In the genomic region with DNA sequence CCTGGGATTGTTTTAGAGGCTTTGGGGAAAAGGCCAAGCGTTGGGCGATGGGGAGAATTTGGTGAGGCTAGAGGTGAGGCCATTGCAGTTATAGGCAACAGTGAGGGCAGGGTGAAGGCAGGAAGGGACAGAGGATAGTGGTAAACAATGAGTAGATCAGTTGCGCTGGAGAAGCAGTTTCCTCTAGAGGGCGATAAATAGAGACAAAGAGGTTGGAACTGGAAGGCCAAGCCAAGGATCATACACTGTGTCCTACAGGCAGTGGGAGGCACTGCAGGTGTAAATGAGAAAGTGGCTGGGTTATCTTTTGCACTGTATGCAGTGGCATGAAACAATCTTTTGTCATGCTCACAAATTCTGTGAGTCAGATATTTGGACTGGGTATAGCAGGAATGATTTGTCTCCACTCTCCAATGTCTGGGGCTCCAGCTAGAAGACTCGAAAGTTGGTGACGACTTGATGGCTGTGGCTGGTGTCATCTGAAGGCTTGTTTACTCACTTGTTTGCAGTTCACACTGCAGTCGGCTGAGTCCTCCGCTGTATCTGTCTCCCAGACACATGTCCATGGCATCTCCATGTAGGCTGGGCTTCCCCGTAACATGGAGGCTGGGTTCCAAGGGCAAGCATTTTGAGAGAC, we compare ENCODE assay signal across 8 cellular contexts.
DNase-seq lines count a peak whose midpoint lies in the region; ATAC-seq, FAIRE-seq and TF ChIP-seq lines count a peak whose summit lies in the region.

No MANE protein-coding gene starts in this region.

- FAIRE-seq in bronchial epithelial cell (lab: Jason Lieb, UNC) = peak; percentile 96

- H4K20me1 ChIP-seq in GM23248 (ENCODE audit: insufficient read depth) (no peaks in the 10 kb centered on the region), OCI-LY7 (ENCODE audit: insufficient read depth, low read length) (no peaks in the 10 kb centered on the region)

- intact Hi-C loops in OCI-LY7 (cut with micrococcal nuclease; ENCODE audit: unreplicated experiment) (no loop called here), mucosa of descending colon (cut with DNase I, micrococcal nuclease) (no loop called here)

- ATAC-seq in mucosa of descending colon = peak; percentile 87

- H3K27ac ChIP-seq in GM23248 = no peak overlapping the region
- no peak overlapping the region for H3K27ac ChIP-seq in OCI-LY7 (ENCODE audit: low read depth, low read length, poor library complexity, severe bottlenecking)

- H3K4me2 ChIP-seq in GM23248 (ENCODE audit: unreplicated experiment) = no peak overlapping the region
- H3K4me2 ChIP-seq in OCI-LY7 (ENCODE audit: low read length) = no peak overlapping the region

- in situ Hi-C loops in GM23248 (cut with MboI) = no loop called here

- peak; percentile 10 to 29 (median 17) for DNase-seq in stimulated activated CD4-positive, alpha-beta T cell treated with anti-CD3 and anti-CD28 coated beads, Interleukin-12 subunit alpha, Interleukin-12 subunit beta, amount 100 ng/mL, for 48 hours (ENCODE audit: low read depth in 2 of 3, low spot score in 1 of 3)
- DNase-seq in stimulated activated CD4-positive, alpha-beta T cell treated with anti-CD3 and anti-CD28 coated beads, Interleukin-4, amount 100 ng/mL, for 1 hour = no peak
- DNase-seq in GM23248 (peak; percentile 83), HuH-7 (ENCODE audit: low spot score) (peak; percentile 78), OCI-LY7 (ENCODE audit: low spot score) (peak; percentile 64), bronchial epithelial cell (ENCODE audit: low read depth) (peak; percentile 85), mucosa of descending colon (peak in 1 of 3 donors; percentile 20), hypothalamus (lab: John Stamatoyannopoulos, UW) (no peak)

- no peaks in the 10 kb centered on the region for H3K9me3 ChIP-seq in GM23248 (ENCODE audit: low read depth)
- no peaks in the 10 kb centered on the region for H3K9me3 ChIP-seq in OCI-LY7 (ENCODE audit: low read length)
- no peaks in the 10 kb centered on the region for H3K9me3 ChIP-seq in mucosa of descending colon

- no peak overlapping the region for H3K9ac ChIP-seq in GM23248

- H2AFZ ChIP-seq in GM23248 (no peak overlapping the region), OCI-LY7 (ENCODE audit: low read length) (no peak overlapping the region)

- H3K27me3 ChIP-seq in GM23248 (replicated peaks; ENCODE audit: insufficient read depth) (no peaks in the 10 kb centered on the region), bronchial epithelial cell (ENCODE audit: control insufficient read depth, insufficient read depth, low read length) (no peaks in the 10 kb centered on the region)

- H3K4me1 ChIP-seq in GM23248 (ENCODE audit: insufficient read depth) = peaks cover 21% of the 10 kb centered on the region
- no peaks in the 10 kb centered on the region for H3K4me1 ChIP-seq in OCI-LY7 (ENCODE audit: insufficient read depth, low read length, poor library complexity, severe bottlenecking)
- no peaks in the 10 kb centered on the region for H3K4me1 ChIP-seq in mucosa of descending colon (ENCODE audit: low read depth)

- no TSS peak for BruUV-seq in OCI-LY7 (replicated peaks; lab: Mats Ljungman, UMichigan)

- H3K9me2 ChIP-seq in GM23248 (ENCODE audit: insufficient read depth) (no peaks in the 10 kb centered on the region), OCI-LY7 (ENCODE audit: insufficient read depth, low read length) (no peaks in the 10 kb centered on the region)

- peak; percentile 85 for TF ChIP-seq CTCF in OCI-LY7 (conservative IDR thresholded peaks at IDR 0.05; ENCODE audit: low read length)
- TF ChIP-seq CTCF in bronchial epithelial cell (IDR thresholded peaks at IDR 0.05; ENCODE audit: insufficient read depth, low read length, severe bottlenecking) = peak; percentile 95
- TF ChIP-seq CTCF in mucosa of descending colon (IDR thresholded peaks at IDR 0.05) = peak; percentile 18

- H3K79me2 ChIP-seq in GM23248 (ENCODE audit: insufficient read depth) (no peaks in the 10 kb centered on the region), OCI-LY7 (ENCODE audit: insufficient read depth, low read depth, low read length) (no peaks in the 10 kb centered on the region)

- no peak overlapping the region for H3K4me3 ChIP-seq in GM23248
- no peak overlapping the region for H3K4me3 ChIP-seq in OCI-LY7 (ENCODE audit: low read depth, low read length, poor library complexity, severe bottlenecking)
- no peak overlapping the region for H3K4me3 ChIP-seq in bronchial epithelial cell (ENCODE audit: low read depth, low read length)
- H3K4me3 ChIP-seq in mucosa of descending colon = no peak overlapping the region

- POLR2A ChIA-PET in OCI-LY7 (lab: Charles Lee) = no interaction called here

- H3F3A ChIP-seq in GM23248 (ENCODE audit: insufficient read depth) = peaks cover 8% of the 10 kb centered on the region

- 72 to 76% methylated on average over 9 of the region's 9 CpGs for WGBS in GM23248 (ENCODE audit: low coverage in 1 of 2, low lambda C conversion rate in 2 of 2, missing lambda C conversion rate in 2 of 2), 2 experiments

- H3K36me3 ChIP-seq in GM23248 (ENCODE audit: low read depth) (no peaks in the 10 kb centered on the region), OCI-LY7 (ENCODE audit: insufficient read depth, low read length) (no peaks in the 10 kb centered on the region), bronchial epithelial cell (ENCODE audit: control insufficient read depth, insufficient read depth, low read length) (no peaks in the 10 kb centered on the region), mucosa of descending colon (ENCODE audit: low read depth) (no peaks in the 10 kb centered on the region)

- CTCF ChIA-PET in OCI-LY7 (lab: Charles Lee; ENCODE audit: unreplicated experiment) = no interaction called here

Comparison
In these comparisons a context has a peak if more than half of its experiments do, and no peak if none do; other contexts are left out.
1. DNase-seq: peak in stimulated activated CD4-positive, alpha-beta T cell treated with anti-CD3 and anti-CD28 coated beads, Interleukin-12 subunit alpha, Interleukin-12 subunit beta, amount 100 ng/mL, for 48 hours (3 of 3), GM23248 (single experiment), HuH-7 (single experiment), OCI-LY7 (single experiment) and bronchial epithelial cell (single experiment); none in stimulated activated CD4-positive, alpha-beta T cell treated with anti-CD3 and anti-CD28 coated beads, Interleukin-4, amount 100 ng/mL, for 1 hour (single experiment) and hypothalamus (0 of 51).
2. CTCF ChIP-seq: peak in every context shown above with its lines; median percentile 95 in bronchial epithelial cell; 85 in OCI-LY7; 18 in mucosa of descending colon.